Comparison of ENCODE assay signal across 1 cellular context in the genomic region with DNA sequence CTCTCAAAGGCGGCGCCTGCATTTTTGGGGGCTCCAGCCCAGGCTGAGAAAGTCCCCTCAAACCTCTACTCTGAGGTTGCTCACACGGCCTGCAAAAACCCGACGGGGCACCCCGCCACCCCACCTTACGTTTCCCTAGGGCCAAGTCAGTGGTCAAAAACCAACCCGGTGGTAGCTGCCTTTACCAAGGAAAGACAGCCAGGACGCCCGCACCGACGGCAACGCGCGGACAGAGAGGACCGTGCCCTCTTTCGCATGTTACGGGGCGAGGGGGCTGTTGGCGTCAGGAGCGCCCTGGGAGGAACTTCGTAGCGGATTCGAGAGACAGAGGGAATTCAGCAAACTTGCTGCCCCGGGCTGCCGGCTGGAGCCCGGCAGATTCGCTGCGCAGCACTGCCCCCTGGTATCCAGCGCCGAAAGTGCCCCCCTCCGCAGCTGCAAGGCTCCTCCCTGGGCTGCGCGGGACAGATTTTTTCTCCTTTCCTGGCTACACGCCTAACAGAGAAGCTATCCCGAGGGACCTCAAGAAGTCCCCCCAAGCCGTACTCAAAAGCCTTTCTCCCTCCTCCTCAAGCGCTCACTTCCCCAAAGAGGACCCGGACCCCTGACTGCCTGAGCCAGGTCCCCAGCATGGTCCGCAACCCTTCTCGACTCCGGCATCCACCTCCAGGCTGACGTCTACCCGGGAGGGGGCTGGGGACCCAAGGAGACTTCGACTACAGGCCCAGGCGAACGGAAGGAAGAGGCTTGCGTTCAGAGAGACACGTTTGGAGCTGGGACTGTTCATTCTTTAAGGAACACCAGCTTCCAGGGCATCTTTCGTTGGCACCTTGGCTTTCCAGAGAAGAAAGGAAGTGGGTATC.
A peak's percentile ranks its signal among the peaks of the same experiment; 100 is the strongest.
TF ChIP-seq lines count a peak whose summit lies in the region.

No MANE protein-coding gene starts in this region.

TF ChIP-seq in GM23338, 12 proteins besides CTCF, POLR2A, EP300 and RAD21 (continued from another document):
- TF ChIP-seq, protein P1, sequence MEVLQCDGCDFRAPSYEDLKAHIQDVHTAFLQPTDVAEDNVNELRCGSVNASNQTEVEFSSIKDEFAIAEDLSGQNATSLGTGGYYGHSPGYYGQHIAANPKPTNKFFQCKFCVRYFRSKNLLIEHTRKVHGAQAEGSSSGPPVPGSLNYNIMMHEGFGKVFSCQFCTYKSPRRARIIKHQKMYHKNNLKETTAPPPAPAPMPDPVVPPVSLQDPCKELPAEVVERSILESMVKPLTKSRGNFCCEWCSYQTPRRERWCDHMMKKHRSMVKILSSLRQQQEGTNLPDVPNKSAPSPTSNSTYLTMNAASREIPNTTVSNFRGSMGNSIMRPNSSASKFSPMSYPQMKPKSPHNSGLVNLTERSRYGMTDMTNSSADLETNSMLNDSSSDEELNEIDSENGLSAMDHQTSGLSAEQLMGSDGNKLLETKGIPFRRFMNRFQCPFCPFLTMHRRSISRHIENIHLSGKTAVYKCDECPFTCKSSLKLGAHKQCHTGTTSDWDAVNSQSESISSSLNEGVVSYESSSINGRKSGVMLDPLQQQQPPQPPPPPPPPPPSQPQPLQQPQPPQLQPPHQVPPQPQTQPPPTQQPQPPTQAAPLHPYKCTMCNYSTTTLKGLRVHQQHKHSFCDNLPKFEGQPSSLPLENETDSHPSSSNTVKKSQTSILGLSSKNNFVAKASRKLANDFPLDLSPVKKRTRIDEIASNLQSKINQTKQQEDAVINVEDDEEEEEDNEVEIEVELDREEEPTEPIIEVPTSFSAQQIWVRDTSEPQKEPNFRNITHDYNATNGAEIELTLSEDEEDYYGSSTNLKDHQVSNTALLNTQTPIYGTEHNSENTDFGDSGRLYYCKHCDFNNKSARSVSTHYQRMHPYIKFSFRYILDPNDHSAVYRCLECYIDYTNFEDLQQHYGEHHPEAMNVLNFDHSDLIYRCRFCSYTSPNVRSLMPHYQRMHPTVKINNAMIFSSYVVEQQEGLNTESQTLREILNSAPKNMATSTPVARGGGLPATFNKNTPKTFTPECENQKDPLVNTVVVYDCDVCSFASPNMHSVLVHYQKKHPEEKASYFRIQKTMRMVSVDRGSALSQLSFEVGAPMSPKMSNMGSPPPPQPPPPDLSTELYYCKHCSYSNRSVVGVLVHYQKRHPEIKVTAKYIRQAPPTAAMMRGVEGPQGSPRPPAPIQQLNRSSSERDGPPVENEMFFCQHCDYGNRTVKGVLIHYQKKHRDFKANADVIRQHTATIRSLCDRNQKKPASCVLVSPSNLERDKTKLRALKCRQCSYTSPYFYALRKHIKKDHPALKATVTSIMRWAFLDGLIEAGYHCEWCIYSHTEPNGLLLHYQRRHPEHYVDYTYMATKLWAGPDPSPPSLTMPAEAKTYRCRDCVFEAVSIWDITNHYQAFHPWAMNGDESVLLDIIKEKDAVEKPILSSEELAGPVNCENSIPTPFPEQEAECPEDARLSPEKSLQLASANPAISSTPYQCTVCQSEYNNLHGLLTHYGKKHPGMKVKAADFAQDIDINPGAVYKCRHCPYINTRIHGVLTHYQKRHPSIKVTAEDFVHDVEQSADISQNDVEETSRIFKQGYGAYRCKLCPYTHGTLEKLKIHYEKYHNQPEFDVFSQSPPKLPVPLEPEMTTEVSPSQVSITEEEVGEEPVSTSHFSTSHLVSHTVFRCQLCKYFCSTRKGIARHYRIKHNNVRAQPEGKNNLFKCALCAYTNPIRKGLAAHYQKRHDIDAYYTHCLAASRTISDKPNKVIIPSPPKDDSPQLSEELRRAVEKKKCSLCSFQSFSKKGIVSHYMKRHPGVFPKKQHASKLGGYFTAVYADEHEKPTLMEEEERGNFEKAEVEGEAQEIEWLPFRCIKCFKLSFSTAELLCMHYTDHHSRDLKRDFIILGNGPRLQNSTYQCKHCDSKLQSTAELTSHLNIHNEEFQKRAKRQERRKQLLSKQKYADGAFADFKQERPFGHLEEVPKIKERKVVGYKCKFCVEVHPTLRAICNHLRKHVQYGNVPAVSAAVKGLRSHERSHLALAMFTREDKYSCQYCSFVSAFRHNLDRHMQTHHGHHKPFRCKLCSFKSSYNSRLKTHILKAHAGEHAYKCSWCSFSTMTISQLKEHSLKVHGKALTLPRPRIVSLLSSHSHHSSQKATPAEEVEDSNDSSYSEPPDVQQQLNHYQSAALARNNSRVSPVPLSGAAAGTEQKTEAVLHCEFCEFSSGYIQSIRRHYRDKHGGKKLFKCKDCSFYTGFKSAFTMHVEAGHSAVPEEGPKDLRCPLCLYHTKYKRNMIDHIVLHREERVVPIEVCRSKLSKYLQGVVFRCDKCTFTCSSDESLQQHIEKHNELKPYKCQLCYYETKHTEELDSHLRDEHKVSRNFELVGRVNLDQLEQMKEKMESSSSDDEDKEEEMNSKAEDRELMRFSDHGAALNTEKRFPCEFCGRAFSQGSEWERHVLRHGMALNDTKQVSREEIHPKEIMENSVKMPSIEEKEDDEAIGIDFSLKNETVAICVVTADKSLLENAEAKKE (CRISPR knock-in tag; IDR thresholded peaks at IDR 0.05): no peak
- no peak for TF ChIP-seq JUNB (IDR thresholded peaks at IDR 0.05; ENCODE audit: unreplicated experiment)
- no peak for TF ChIP-seq ZNF114 (CRISPR knock-in tag; IDR thresholded peaks at IDR 0.05)
- no peak for TF ChIP-seq NANOG (IDR thresholded peaks at IDR 0.05; ENCODE audit: borderline replicate concordance)
- no peak for TF ChIP-seq ZNF331 (CRISPR knock-in tag; IDR thresholded peaks at IDR 0.05; ENCODE audit: low read depth)
- peak; percentile 67 for TF ChIP-seq EZH2 (IDR thresholded peaks at IDR 0.05; ENCODE audit: low read depth, unreplicated experiment)
- TF ChIP-seq, protein P2, sequence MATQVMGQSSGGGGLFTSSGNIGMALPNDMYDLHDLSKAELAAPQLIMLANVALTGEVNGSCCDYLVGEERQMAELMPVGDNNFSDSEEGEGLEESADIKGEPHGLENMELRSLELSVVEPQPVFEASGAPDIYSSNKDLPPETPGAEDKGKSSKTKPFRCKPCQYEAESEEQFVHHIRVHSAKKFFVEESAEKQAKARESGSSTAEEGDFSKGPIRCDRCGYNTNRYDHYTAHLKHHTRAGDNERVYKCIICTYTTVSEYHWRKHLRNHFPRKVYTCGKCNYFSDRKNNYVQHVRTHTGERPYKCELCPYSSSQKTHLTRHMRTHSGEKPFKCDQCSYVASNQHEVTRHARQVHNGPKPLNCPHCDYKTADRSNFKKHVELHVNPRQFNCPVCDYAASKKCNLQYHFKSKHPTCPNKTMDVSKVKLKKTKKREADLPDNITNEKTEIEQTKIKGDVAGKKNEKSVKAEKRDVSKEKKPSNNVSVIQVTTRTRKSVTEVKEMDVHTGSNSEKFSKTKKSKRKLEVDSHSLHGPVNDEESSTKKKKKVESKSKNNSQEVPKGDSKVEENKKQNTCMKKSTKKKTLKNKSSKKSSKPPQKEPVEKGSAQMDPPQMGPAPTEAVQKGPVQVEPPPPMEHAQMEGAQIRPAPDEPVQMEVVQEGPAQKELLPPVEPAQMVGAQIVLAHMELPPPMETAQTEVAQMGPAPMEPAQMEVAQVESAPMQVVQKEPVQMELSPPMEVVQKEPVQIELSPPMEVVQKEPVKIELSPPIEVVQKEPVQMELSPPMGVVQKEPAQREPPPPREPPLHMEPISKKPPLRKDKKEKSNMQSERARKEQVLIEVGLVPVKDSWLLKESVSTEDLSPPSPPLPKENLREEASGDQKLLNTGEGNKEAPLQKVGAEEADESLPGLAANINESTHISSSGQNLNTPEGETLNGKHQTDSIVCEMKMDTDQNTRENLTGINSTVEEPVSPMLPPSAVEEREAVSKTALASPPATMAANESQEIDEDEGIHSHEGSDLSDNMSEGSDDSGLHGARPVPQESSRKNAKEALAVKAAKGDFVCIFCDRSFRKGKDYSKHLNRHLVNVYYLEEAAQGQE (IDR thresholded peaks at IDR 0.05; ENCODE audit: unreplicated experiment): no peak
- TF ChIP-seq STAT1 (IDR thresholded peaks at IDR 0.05; ENCODE audit: unreplicated experiment): no peak
- TF ChIP-seq POLR2AphosphoS5 (IDR thresholded peaks at IDR 0.05; ENCODE audit: low read depth): no peak
- peak; percentile 86 for TF ChIP-seq EZH2phosphoT487 (IDR thresholded peaks at IDR 0.05; ENCODE audit: unreplicated experiment)
TF ChIP-seq in GM23338: peak in this region for 2.
